In the genomic region with DNA sequence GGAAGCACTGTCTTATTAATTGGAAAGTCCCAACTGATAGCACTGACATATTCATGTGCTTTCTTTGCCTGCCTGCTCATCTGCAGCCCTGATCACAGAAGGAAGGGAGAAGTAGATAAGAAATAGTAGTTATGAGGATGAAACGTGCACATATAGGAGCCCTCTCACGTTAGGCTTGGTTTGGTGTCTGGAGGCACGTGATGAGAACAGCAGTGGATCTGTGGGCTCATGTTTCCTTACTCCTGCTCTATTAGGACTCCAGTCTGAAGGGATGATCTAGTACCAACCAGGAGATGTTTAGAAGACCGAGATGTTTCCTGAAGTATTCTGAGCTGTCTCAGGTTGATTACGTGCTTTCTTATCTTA, we compare ENCODE assay signal across 24 cellular contexts.
A peak's percentile ranks its signal among the peaks of the same experiment; 100 is the strongest.
DNase-seq lines count a peak whose midpoint lies in the region; ATAC-seq and TF ChIP-seq lines count a peak whose summit lies in the region.
"Had no signal": no experiment of that assay in that cellular context is flagged by ENCODE, and none has a peak within 500 bp of the region (broad histone marks: within the 10 kb centered on the region; RNA-seq: fewer than 3 reads in every experiment).

No MANE protein-coding gene starts in this region.

- no peak for DNase-seq in activated T-cell treated with anti-CD3 and anti-CD28 coated beads, Interleukin-2, amount 50 U/mL, for 4 hours
- DNase-seq in activated T-cell treated with anti-CD3 and anti-CD28 coated beads for 4 hours (no peak), OCI-M1 (lab: John Stamatoyannopoulos, UW) (peak; percentile 62), dorsolateral prefrontal cortex (no peak), GM19238 (ENCODE audit: insufficient read length, low spot score) (no peak), sciatic nerve (ENCODE audit: low spot score) (no peak), ecto neural progenitor cell (ENCODE audit: low spot score) (no peak)
- DNase-seq in stimulated activated naive CD8-positive, alpha-beta T cell treated with anti-CD3 and anti-CD28 coated beads, Interleukin-15, Interleukin-2, amounts not matched to agents 100 U/mL and 50 U/mL, for 24 hours: no peak
- DNase-seq: amniotic stem cell; effector CD4-positive, alpha-beta T cell; esophagus squamous epithelium; left colon; MV-4-11; NCI-H1930; nephron progenitor cell; RPMI8226; small intestine; stimulated activated CD4-positive, alpha-beta T cell treated with anti-CD3 and anti-CD28 coated beads, Interleukin-4, amount 100 ng/mL, for 1 hour; T1000 had no signal

- peak overlapping the region in 57 of 59 donors; percentile 7 to 93 (median 76) for H3K27ac ChIP-seq in dorsolateral prefrontal cortex
- H3K27ac ChIP-seq: C4-2B, esophagus squamous epithelium, KMS-11 had no signal

- H3K36me3 Mint-ChIP-seq in activated T-cell treated with anti-CD3 and anti-CD28 coated beads, Interleukin-2, amount 50 U/mL, for 4 hours (ENCODE audit: insufficient read depth): peaks cover 10% of the 10 kb centered on the region

- peak; percentile 28 to 44 for ATAC-seq in activated T-cell treated with anti-CD3 and anti-CD28 coated beads, Interleukin-2, amount 50 U/mL, for 4 hours
- ATAC-seq in stimulated activated naive CD8-positive, alpha-beta T cell treated with anti-CD3 and anti-CD28 coated beads, Interleukin-15, Interleukin-2, amounts not matched to agents 100 U/mL and 50 U/mL, for 24 hours: peak; percentile 19
- ATAC-seq in sciatic nerve: no peak
- ATAC-seq: left colon had no signal

- intact Hi-C loops in dorsolateral prefrontal cortex (cut with DNase I) (no loop called here), sciatic nerve (cut with DNase I) (no loop called here)

- peak overlapping the region in 5 of 59 donors; percentile 3 to 33 (median 24) for H3K4me3 ChIP-seq in dorsolateral prefrontal cortex
- H3K4me3 ChIP-seq: esophagus squamous epithelium had no signal

- TF ChIP-seq CTCF in dorsolateral prefrontal cortex (IDR thresholded peaks at IDR 0.05 in 54 of 56, conservative IDR thresholded peaks at IDR 0.05 in 2 of 56; ENCODE audit: low read depth in 1 of 56, partially characterized antibody in 56 of 56): no peak

- no peaks in the 10 kb centered on the region for H3K27me3 Mint-ChIP-seq in activated T-cell treated with anti-CD3 and anti-CD28 coated beads, Interleukin-2, amount 50 U/mL, for 4 hours (ENCODE audit: low read depth)
- H3K27me3 Mint-ChIP-seq: central memory CD8-positive, alpha-beta T cell; progenitor cell of endocrine pancreas had no signal

- H3K27me3 ChIP-seq in dorsolateral prefrontal cortex: no peaks in the 10 kb centered on the region
- H3K27me3 ChIP-seq: esophagus squamous epithelium had no signal

- peaks cover 88% of the 10 kb centered on the region for H3K4me1 Mint-ChIP-seq in activated T-cell treated with anti-CD3 and anti-CD28 coated beads, Interleukin-2, amount 50 U/mL, for 4 hours (ENCODE audit: low read depth)

- H3K9me3 Mint-ChIP-seq in activated T-cell treated with anti-CD3 and anti-CD28 coated beads, Interleukin-2, amount 50 U/mL, for 4 hours: no peaks in the 10 kb centered on the region
- H3K9me3 Mint-ChIP-seq: activated T-helper 2 cell treated with anti-CD3 and anti-CD28 coated beads, Interferon-gamma antibody, Interleukin-2, Interleukin-4, amounts not matched to agents 10 μg/mL and 5 μg/mL and 100 μg/mL, durations not matched to agents 14 hours and 24 hours and 36 hours; central memory CD8-positive, alpha-beta T cell; nephron progenitor cell had no signal

- peak overlapping the region; percentile 68 for H3K4me3 Mint-ChIP-seq in activated T-cell treated with anti-CD3 and anti-CD28 coated beads, Interleukin-2, amount 50 U/mL, for 4 hours
- H3K4me3 Mint-ChIP-seq: central memory CD8-positive, alpha-beta T cell; nephron progenitor cell had no signal
